In genomic region chr19:1206733-1207301, GRCh38 we compare ENCODE assay signal across 6 cellular contexts. TPM values are rescaled to one million over a fixed set of nuclear protein-coding genes. Genes with fewer than 3 reads are reported as not detected.
DNase-seq lines count a peak whose midpoint lies in the region; ATAC-seq and TF ChIP-seq lines count a peak whose summit lies in the region.

No MANE protein-coding gene starts in this region.

- no peaks in the 10 kb centered on the region for H3K9me3 ChIP-seq in RWPE2 (ENCODE audit: severe bottlenecking)

- H3K36me3 ChIP-seq in RWPE2 (ENCODE audit: low read depth) = peaks cover 9% of the 10 kb centered on the region

- intact Hi-C loops in CD14-positive monocyte (cut with micrococcal nuclease) = no loop called here

- H3K27ac ChIP-seq in RWPE2 (ENCODE audit: poor library complexity, severe bottlenecking) = peak overlapping the region; percentile 93

- DNase-seq in CD14-positive monocyte (ENCODE audit: low spot score) = peak; percentile 74
- DNase-seq in RWPE2 (ENCODE audit: low spot score) = peak; percentile 64
- DNase-seq in fibroblast of the aortic adventitia (ENCODE audit: low read depth) = peak; percentile 26
- no peak for DNase-seq in cerebellar cortex (ENCODE audit: low spot score)

- ATAC-seq in RWPE2 (ENCODE audit: low read depth) (no peak; the same call in 2 of the 3 replicates), GM21576 (IDR thresholded peaks at IDR 0.05; ENCODE audit: unreplicated experiment) (no peak)
- peak; percentile 2 for ATAC-seq in stimulated activated memory B cell treated with anti-CD40 and anti-IgM and Interleukin-4, amounts not matched to agents 10 μg/mL and 1 μg/mL and 100 μg/mL, for 72 hours

- H3K27me3 ChIP-seq in RWPE2 (ENCODE audit: insufficient read depth, poor library complexity, severe bottlenecking) = no peaks in the 10 kb centered on the region

- TF ChIP-seq CTCF in CD14-positive monocyte (IDR thresholded peaks at IDR 0.05) (no peak), RWPE2 (IDR thresholded peaks at IDR 0.05; ENCODE audit: poor library complexity, severe bottlenecking) (no peak), fibroblast of the aortic adventitia (IDR thresholded peaks at IDR 0.05; ENCODE audit: insufficient read depth, low read length) (no peak)

- peaks cover 29% of the 10 kb centered on the region for H3K4me1 ChIP-seq in RWPE2 (ENCODE audit: insufficient read depth, poor library complexity, severe bottlenecking)

- H3K4me3 Mint-ChIP-seq in CD14-positive monocyte = peak overlapping the region; percentile 97
- peak overlapping the region; percentile 92 for H3K4me3 Mint-ChIP-seq in stimulated activated memory B cell treated with anti-CD40 and anti-IgM and Interleukin-4, amounts not matched to agents 10 μg/mL and 1 μg/mL and 100 μg/mL, for 72 hours

- H3K9me3 Mint-ChIP-seq in CD14-positive monocyte = no peaks in the 10 kb centered on the region
- H3K9me3 Mint-ChIP-seq in stimulated activated memory B cell treated with anti-CD40 and anti-IgM and Interleukin-4, amounts not matched to agents 10 μg/mL and 1 μg/mL and 100 μg/mL, for 72 hours = no peaks in the 10 kb centered on the region

- peaks cover 15 to 26% of the 10 kb centered on the region in 2 donors for H3K36me3 Mint-ChIP-seq in CD14-positive monocyte
- H3K36me3 Mint-ChIP-seq in stimulated activated memory B cell treated with anti-CD40 and anti-IgM and Interleukin-4, amounts not matched to agents 10 μg/mL and 1 μg/mL and 100 μg/mL, for 72 hours = peaks cover 4% of the 10 kb centered on the region

- H3K4me3 ChIP-seq in RWPE2 (ENCODE audit: severe bottlenecking) (peak overlapping the region; percentile 92), fibroblast of the aortic adventitia (ENCODE audit: low read depth, low read length) (peak overlapping the region; percentile 82)

- peaks cover 0 to 4% (median 1%) of the 10 kb centered on the region in 3 donors for H3K27me3 Mint-ChIP-seq in CD14-positive monocyte (ENCODE audit: low read depth in 3 of 3)
- H3K27me3 Mint-ChIP-seq in stimulated activated memory B cell treated with anti-CD40 and anti-IgM and Interleukin-4, amounts not matched to agents 10 μg/mL and 1 μg/mL and 100 μg/mL, for 72 hours = no peaks in the 10 kb centered on the region

- H3K4me1 Mint-ChIP-seq in CD14-positive monocyte = peaks cover 49% of the 10 kb centered on the region
- H3K4me1 Mint-ChIP-seq in stimulated activated memory B cell treated with anti-CD40 and anti-IgM and Interleukin-4, amounts not matched to agents 10 μg/mL and 1 μg/mL and 100 μg/mL, for 72 hours = peaks cover 32% of the 10 kb centered on the region

- peak overlapping the region; percentile 89 to 93 (median 92) for H3K27ac Mint-ChIP-seq in CD14-positive monocyte
- peak overlapping the region; percentile 92 for H3K27ac Mint-ChIP-seq in stimulated activated memory B cell treated with anti-CD40 and anti-IgM and Interleukin-4, amounts not matched to agents 10 μg/mL and 1 μg/mL and 100 μg/mL, for 72 hours

RNA-seq across cellular contexts. Expression of gene STK11, which starts 1.2 kb away (rescaled TPM):
- polyA plus RNA-seq in CD14-positive monocyte = 10 to 100 TPM in 1 of 2 donors, 1 to 10 TPM in 1; 6.2 to 15.4 TPM
- total RNA-seq in fibroblast of the aortic adventitia (ENCODE audit: low replicate concordance) = 54.1 and 84.1 TPM in 2 replicates

RNA-seq across cellular contexts. Expression of gene CBARP, which starts 31.0 kb away (rescaled TPM):
- polyA plus RNA-seq in CD14-positive monocyte = not detected
- 2.3 and 3.1 TPM in 2 replicates for total RNA-seq in fibroblast of the aortic adventitia (ENCODE audit: low replicate concordance)

RNA-seq across cellular contexts. Expression of gene SBNO2, which starts 32.7 kb away (rescaled TPM):
- 1 to 10 TPM in 1 of 2 donors, under 1 TPM in 1; 0.71 to 2.6 TPM for polyA plus RNA-seq in CD14-positive monocyte
- 18.5 and 41.2 TPM in 2 replicates for total RNA-seq in fibroblast of the aortic adventitia (ENCODE audit: low replicate concordance)

RNA-seq across cellular contexts. Expression of gene ATP5F1D, which starts 34.7 kb away (rescaled TPM):
- 100 to 1,000 TPM; 143 to 160 TPM for polyA plus RNA-seq in CD14-positive monocyte
- total RNA-seq in fibroblast of the aortic adventitia (ENCODE audit: low replicate concordance) = 15.7 and 55.6 TPM in 2 replicates

RNA-seq across cellular contexts. Expression of gene MIDN, which starts 41.6 kb away (rescaled TPM):
- 10 to 100 TPM in 1 of 2 donors, 1 to 10 TPM in 1; 5.6 to 11.0 TPM for polyA plus RNA-seq in CD14-positive monocyte
- total RNA-seq in fibroblast of the aortic adventitia (ENCODE audit: low replicate concordance) = 23.2 and 32.5 TPM in 2 replicates
